Comparison of ENCODE assay signal across 18 cellular contexts in genomic region chr11:69699213-69699612, GRCh38. TPM values are rescaled to one million over a fixed set of nuclear protein-coding genes. Genes with fewer than 3 reads are reported as not detected.
A peak's percentile ranks its signal among the peaks of the same experiment; 100 is the strongest.
DNase-seq lines count a peak whose midpoint lies in the region; ATAC-seq lines count a peak whose summit lies in the region.
"Had no signal": no experiment of that assay in that cellular context is flagged by ENCODE, and none has a peak within 500 bp of the region (broad histone marks: within the 10 kb centered on the region; RNA-seq: fewer than 3 reads in every experiment).

No MANE protein-coding gene starts in this region.

- no peaks in the 10 kb centered on the region for H3K9me3 Mint-ChIP-seq in activated CD4-positive, alpha-beta T cell treated with anti-CD3 and anti-CD28 coated beads for 36 hours (ENCODE audit: low read depth)

- ATAC-seq in left ventricle myocardium superior, result peak; percentile 42
- no peak for ATAC-seq in activated CD4-positive, alpha-beta T cell treated with anti-CD3 and anti-CD28 coated beads for 36 hours
- ATAC-seq in GM19395 (IDR thresholded peaks at IDR 0.05; ENCODE audit: unreplicated experiment), result no peak
- ATAC-seq: activated CD8-positive, alpha-beta memory T cell treated with anti-CD3 and anti-CD28 coated beads, Interleukin-2, amount 10 ng/mL, durations not matched to agents 7 days and 5 days; body of pancreas had no signal

- H3K4me3 Mint-ChIP-seq in activated CD4-positive, alpha-beta T cell treated with anti-CD3 and anti-CD28 coated beads for 36 hours, result no peak overlapping the region
- H3K4me3 Mint-ChIP-seq: activated CD8-positive, alpha-beta memory T cell treated with anti-CD3 and anti-CD28 coated beads, Interleukin-2, amount 10 ng/mL, durations not matched to agents 7 days and 5 days had no signal

- CTCF ChIA-PET in activated CD4-positive, alpha-beta T cell treated with anti-CD3 and anti-CD28 coated beads for 36 hours (lab: Charles Lee), result no interaction called here

- DNase-seq in AG08395 (ENCODE audit: low spot score) (peak; percentile 54), GM03348 (ENCODE audit: low spot score) (peak; percentile 55), NCI-H510A treated with DMSO at 0.1 percent for 48 hours (lab: John Stamatoyannopoulos, UW) (peak; percentile 81), left ventricle myocardium superior (no peak), NCI-H82 treated with DMSO at 0.1 percent for 48 hours (lab: John Stamatoyannopoulos, UW; ENCODE audit: unreplicated experiment) (no peak), AML-193 (lab: John Stamatoyannopoulos, UW) (no peak)
- no peak for DNase-seq in activated CD4-positive, alpha-beta T cell treated with anti-CD3 and anti-CD28 coated beads for 36 hours
- DNase-seq: activated CD8-positive, alpha-beta memory T cell treated with anti-CD3 and anti-CD28 coated beads, Interleukin-2, amount 10 ng/mL, durations not matched to agents 7 days and 5 days; activated naive CD4-positive, alpha-beta T cell treated with Interleukin-2 at 50 U/mL for 16 hours; body of pancreas; GOT3; KBM-7; NCI-H1930 had no signal

- H3K27me3 Mint-ChIP-seq in activated CD4-positive, alpha-beta T cell treated with anti-CD3 and anti-CD28 coated beads for 36 hours, result peaks cover 35% of the 10 kb centered on the region

- H3K27ac Mint-ChIP-seq in activated CD4-positive, alpha-beta T cell treated with anti-CD3 and anti-CD28 coated beads for 36 hours, result no peak overlapping the region
- H3K27ac Mint-ChIP-seq: activated CD8-positive, alpha-beta memory T cell treated with anti-CD3 and anti-CD28 coated beads, Interleukin-2, amount 10 ng/mL, durations not matched to agents 7 days and 5 days had no signal

- intact Hi-C loops in left ventricle myocardium superior (cut with micrococcal nuclease), result loop anchor here (10.0 kb wide), 1 partner anchor 186 kb away; no protein-coding TSS in a partner anchor
- intact Hi-C loops in activated CD4-positive, alpha-beta T cell treated with anti-CD3 and anti-CD28 coated beads for 36 hours (cut with DNase I, micrococcal nuclease), result no loop called here

- POLR2A ChIA-PET in activated CD4-positive, alpha-beta T cell treated with anti-CD3 and anti-CD28 coated beads for 36 hours (lab: Charles Lee), result no interaction called here

- peaks cover 2% of the 10 kb centered on the region for H3K4me1 Mint-ChIP-seq in activated CD4-positive, alpha-beta T cell treated with anti-CD3 and anti-CD28 coated beads for 36 hours

- no peaks in the 10 kb centered on the region for H3K36me3 Mint-ChIP-seq in activated CD4-positive, alpha-beta T cell treated with anti-CD3 and anti-CD28 coated beads for 36 hours (ENCODE audit: low read depth)
- H3K36me3 Mint-ChIP-seq: activated CD8-positive, alpha-beta memory T cell treated with anti-CD3 and anti-CD28 coated beads, Interleukin-2, amount 10 ng/mL, durations not matched to agents 7 days and 5 days had no signal

RNA-seq across cellular contexts. Expression of gene FGF19, which starts 4.6 kb away (rescaled TPM):
- not detected for total RNA-seq in left ventricle myocardium superior
- under 1 TPM in 1 of 2 experiments, not detected in 1; 0.09 TPM for total RNA-seq in activated CD4-positive, alpha-beta T cell treated with anti-CD3 and anti-CD28 coated beads for 36 hours
- total RNA-seq: activated CD8-positive, alpha-beta memory T cell treated with anti-CD3 and anti-CD28 coated beads, Interleukin-2, amount 10 ng/mL, durations not matched to agents 7 days and 5 days; body of pancreas; Daoy; mesenteric fat pad; osteoblast; temporal lobe had no signal

RNA-seq across cellular contexts. Expression of gene LTO1, which starts 24.1 kb away (rescaled TPM):
- 10.9 TPM for total RNA-seq in left ventricle myocardium superior
- 10 to 100 TPM; 16.8 to 17.8 TPM for total RNA-seq in activated CD4-positive, alpha-beta T cell treated with anti-CD3 and anti-CD28 coated beads for 36 hours

RNA-seq across cellular contexts. Expression of gene CCND1, which starts 58.3 kb away (rescaled TPM):
- total RNA-seq in left ventricle myocardium superior, result 162 TPM
- under 1 TPM; 0.50 to 0.77 TPM for total RNA-seq in activated CD4-positive, alpha-beta T cell treated with anti-CD3 and anti-CD28 coated beads for 36 hours

Comparison
In these comparisons a context has a peak if more than half of its experiments do, and no peak if none do; other contexts are left out.
1. DNase-seq: peak in AG08395 (single experiment), GM03348 (single experiment) and NCI-H510A treated with DMSO at 0.1 percent for 48 hours (single experiment); none in left ventricle myocardium superior (single experiment), NCI-H82 treated with DMSO at 0.1 percent for 48 hours (single experiment), AML-193 (0 of 2) and activated CD4-positive, alpha-beta T cell treated with anti-CD3 and anti-CD28 coated beads for 36 hours (single experiment).
2. RNA of gene CCND1, which starts 58.3 kb away (total RNA-seq): 162 TPM in left ventricle myocardium superior (single experiment); 0.50 to 0.77 TPM in activated CD4-positive, alpha-beta T cell treated with anti-CD3 and anti-CD28 coated beads for 36 hours; every median in the first group is over 10 times any median in the second.